In genomic region chr2:218959141-218959731, GRCh38 we compare ENCODE assay signal across 9 cellular contexts. TPM values are rescaled to one million over a fixed set of nuclear protein-coding genes. Genes with fewer than 3 reads are reported as not detected.
DNase-seq lines count a peak whose midpoint lies in the region; ATAC-seq, FAIRE-seq and TF ChIP-seq lines count a peak whose summit lies in the region.
"Had no signal": no experiment of that assay in that cellular context is flagged by ENCODE, and none has a peak within 500 bp of the region (broad histone marks: within the 10 kb centered on the region; RNA-seq: fewer than 3 reads in every experiment).

Gene CDK5R2 (plus strand): TSS chr2:218959666. CDS start chr2:218959821, 155 bp downstream.

- H3K36me3 ChIP-seq in stomach = no peaks in the 10 kb centered on the region

- H3K4me1 Mint-ChIP-seq in activated T-cell treated with anti-CD3 and anti-CD28 coated beads, Interleukin-2, amount 50 U/mL, for 72 hours (ENCODE audit: low read depth) = peaks cover 18% of the 10 kb centered on the region
- H3K4me1 Mint-ChIP-seq in natural killer cell treated with Interleukin-12 subunit alpha and Interleukin-12 subunit beta and Interleukin-15 and Interleukin-18, amount 100 ng/mL, for 72 hours (ENCODE audit: low read depth in 2 of 2) = peaks cover 0 to 9% of the 10 kb centered on the region in 2 donors

- no peak for TF ChIP-seq POLR2A in stomach (IDR thresholded peaks at IDR 0.05)

- H3K4me3 ChIP-seq in fibroblast of mammary gland (ENCODE audit: control insufficient read depth, low read depth, low read length) (peak within 1 kb of the TSS; percentile 40), stomach (peak within 1 kb of the TSS; percentile 36 to 54 (median 46))

- peaks cover 44 to 100% (median 66%) of the 10 kb centered on the region in 3 donors for H3K27me3 ChIP-seq in stomach

- peaks cover 17 to 31% (median 30%) of the 10 kb centered on the region in 4 donors for H3K4me1 ChIP-seq in stomach

- peaks cover 0 to 8% (median 0%) of the 10 kb centered on the region in 4 donors for H3K9me3 ChIP-seq in stomach

- intact Hi-C loops in stomach (cut with DNase I; ENCODE audit: low total_unique reads) = no loop called here

- peak; percentile 99 for DNase-seq in D721Med (ENCODE audit: insufficient read length, low spot score)
- peak; percentile 34 for DNase-seq in HT1080 (ENCODE audit: low read depth)
- peak; percentile 76 for DNase-seq in NOMO-1 treated with DMSO at 0.1 percent for 48 hours (lab: John Stamatoyannopoulos, UW; ENCODE audit: unreplicated experiment)
- DNase-seq in activated T-cell treated with anti-CD3 and anti-CD28 coated beads, Interleukin-2, amount 50 U/mL, for 72 hours = peak; percentile 84 to 88
- peak; percentile 79 for DNase-seq in fibroblast of mammary gland (ENCODE audit: low read depth)
- peak; percentile 81 for DNase-seq in natural killer cell treated with Interleukin-12 subunit alpha and Interleukin-12 subunit beta and Interleukin-15 and Interleukin-18, amount 100 ng/mL, for 72 hours (ENCODE audit: low spot score)
- DNase-seq in stomach = peak; percentile 65

- peak within 1 kb of the TSS; percentile 70 to 75 for H3K4me3 Mint-ChIP-seq in activated T-cell treated with anti-CD3 and anti-CD28 coated beads, Interleukin-2, amount 50 U/mL, for 72 hours
- peak within 1 kb of the TSS; percentile 35 for H3K4me3 Mint-ChIP-seq in natural killer cell treated with Interleukin-12 subunit alpha and Interleukin-12 subunit beta and Interleukin-15 and Interleukin-18, amount 100 ng/mL, for 72 hours

- no peak for FAIRE-seq in D721Med (lab: Jason Lieb, UNC)

- H3K27ac Mint-ChIP-seq in activated T-cell treated with anti-CD3 and anti-CD28 coated beads, Interleukin-2, amount 50 U/mL, for 72 hours = no peak within 1 kb of the TSS
- H3K27ac Mint-ChIP-seq in natural killer cell treated with Interleukin-12 subunit alpha and Interleukin-12 subunit beta and Interleukin-15 and Interleukin-18, amount 100 ng/mL, for 72 hours = no peak within 1 kb of the TSS

- 3 to 5% (median 3%) methylated on average over 16 to 37 of the region's 37 CpGs for WGBS in stomach, 5 donors

- no peaks in the 10 kb centered on the region for H3K9me3 Mint-ChIP-seq in activated T-cell treated with anti-CD3 and anti-CD28 coated beads, Interleukin-2, amount 50 U/mL, for 72 hours
- no peaks in the 10 kb centered on the region for H3K9me3 Mint-ChIP-seq in natural killer cell treated with Interleukin-12 subunit alpha and Interleukin-12 subunit beta and Interleukin-15 and Interleukin-18, amount 100 ng/mL, for 72 hours

- peak; percentile 94 for ATAC-seq in GM21390 (IDR thresholded peaks at IDR 0.05; ENCODE audit: unreplicated experiment)
- peak; percentile 96 to 98 for ATAC-seq in activated T-cell treated with anti-CD3 and anti-CD28 coated beads, Interleukin-2, amount 50 U/mL, for 72 hours (replicated peaks in 1 of 2)
- peak; percentile 88 for ATAC-seq in natural killer cell treated with Interleukin-12 subunit alpha and Interleukin-12 subunit beta and Interleukin-15 and Interleukin-18, amount 100 ng/mL, for 72 hours

- H3K27ac ChIP-seq in stomach = peak within 1 kb of the TSS in 3 of 5 donors; percentile 16 to 52 (median 39)

- H3K27me3 Mint-ChIP-seq in activated T-cell treated with anti-CD3 and anti-CD28 coated beads, Interleukin-2, amount 50 U/mL, for 72 hours (ENCODE audit: low read depth) = peaks cover 84% of the 10 kb centered on the region
- peaks cover 54 to 67% of the 10 kb centered on the region in 2 donors for H3K27me3 Mint-ChIP-seq in natural killer cell treated with Interleukin-12 subunit alpha and Interleukin-12 subunit beta and Interleukin-15 and Interleukin-18, amount 100 ng/mL, for 72 hours

- peaks cover 0 to 4% of the 10 kb centered on the region in 2 donors for H3K36me3 Mint-ChIP-seq in activated T-cell treated with anti-CD3 and anti-CD28 coated beads, Interleukin-2, amount 50 U/mL, for 72 hours (ENCODE audit: insufficient read depth in 2 of 2)
- H3K36me3 Mint-ChIP-seq in natural killer cell treated with Interleukin-12 subunit alpha and Interleukin-12 subunit beta and Interleukin-15 and Interleukin-18, amount 100 ng/mL, for 72 hours = no peaks in the 10 kb centered on the region

- TF ChIP-seq CTCF in D721Med (IDR thresholded peaks at IDR 0.05; ENCODE audit: insufficient read depth, missing control alignments) (no peak), fibroblast of mammary gland (conservative IDR thresholded peaks at IDR 0.05; ENCODE audit: control insufficient read depth, insufficient read depth, low read depth, low read length) (no peak), stomach (IDR thresholded peaks at IDR 0.05) (no peak)

- TF ChIP-seq EP300 in stomach (IDR thresholded peaks at IDR 0.05) = no peak

RNA-seq across cellular contexts. Expression of gene CDK5R2, which starts in this region (rescaled TPM):
- 0.27 TPM in 1 of 2 replicates, not detected in the other for total RNA-seq in HT1080 (2014; rRNA removed; shearing (Covaris generic))
- polyA plus RNA-seq in HT1080 (2015; cell fraction: cytosol; rRNA removed) = 0.09 and 0.24 TPM in 2 replicates
- polyA plus RNA-seq in HT1080 (2015; cell fraction: nucleus; rRNA removed) = 0.11 TPM in 1 of 2 replicates, not detected in the other
- not detected for total RNA-seq in activated T-cell treated with anti-CD3 and anti-CD28 coated beads, Interleukin-2, amount 50 U/mL, for 72 hours
- not detected for total RNA-seq in natural killer cell treated with Interleukin-12 subunit alpha and Interleukin-12 subunit beta and Interleukin-15 and Interleukin-18, amount 100 ng/mL, for 72 hours
- under 1 TPM in 3 of 5 donors, not detected in 2; 0.37 to 0.58 (median 0.45) TPM for total RNA-seq in stomach
- polyA plus RNA-seq in stomach = under 1 TPM; 0.20 to 0.56 (median 0.46) TPM
- total RNA-seq: liver had no signal
- polyA plus RNA-seq: liver had no signal

Comparison
In these comparisons a context has a peak if more than half of its experiments do, and no peak if none do; other contexts are left out.
1. Peak in every context shown above with its lines: DNase-seq, ATAC-seq, H3K4me3 ChIP-seq and H3K27ac ChIP-seq.
2. Peak in DNase-seq in HT1080; RNA of the gene not detected or under 1 TPM.
3. Peak in DNase-seq and ATAC-seq in activated T-cell treated with anti-CD3 and anti-CD28 coated beads, Interleukin-2, amount 50 U/mL, for 72 hours; RNA of the gene not detected or under 1 TPM.
4. Peak in DNase-seq and ATAC-seq in natural killer cell treated with Interleukin-12 subunit alpha and Interleukin-12 subunit beta and Interleukin-15 and Interleukin-18, amount 100 ng/mL, for 72 hours; RNA of the gene not detected or under 1 TPM.
5. Peak in DNase-seq, H3K4me3 ChIP-seq and H3K27ac ChIP-seq in stomach; RNA of the gene not detected or under 1 TPM.
6. DNase-seq: peak in every context shown above with its lines; median percentile 99 in D721Med; 86 in activated T-cell treated with anti-CD3 and anti-CD28 coated beads, Interleukin-2, amount 50 U/mL, for 72 hours; 81 in natural killer cell treated with Interleukin-12 subunit alpha and Interleukin-12 subunit beta and Interleukin-15 and Interleukin-18, amount 100 ng/mL, for 72 hours; 79 in fibroblast of mammary gland; 76 in NOMO-1 treated with DMSO at 0.1 percent for 48 hours; 65 in stomach; 34 in HT1080.